In the genomic region with DNA sequence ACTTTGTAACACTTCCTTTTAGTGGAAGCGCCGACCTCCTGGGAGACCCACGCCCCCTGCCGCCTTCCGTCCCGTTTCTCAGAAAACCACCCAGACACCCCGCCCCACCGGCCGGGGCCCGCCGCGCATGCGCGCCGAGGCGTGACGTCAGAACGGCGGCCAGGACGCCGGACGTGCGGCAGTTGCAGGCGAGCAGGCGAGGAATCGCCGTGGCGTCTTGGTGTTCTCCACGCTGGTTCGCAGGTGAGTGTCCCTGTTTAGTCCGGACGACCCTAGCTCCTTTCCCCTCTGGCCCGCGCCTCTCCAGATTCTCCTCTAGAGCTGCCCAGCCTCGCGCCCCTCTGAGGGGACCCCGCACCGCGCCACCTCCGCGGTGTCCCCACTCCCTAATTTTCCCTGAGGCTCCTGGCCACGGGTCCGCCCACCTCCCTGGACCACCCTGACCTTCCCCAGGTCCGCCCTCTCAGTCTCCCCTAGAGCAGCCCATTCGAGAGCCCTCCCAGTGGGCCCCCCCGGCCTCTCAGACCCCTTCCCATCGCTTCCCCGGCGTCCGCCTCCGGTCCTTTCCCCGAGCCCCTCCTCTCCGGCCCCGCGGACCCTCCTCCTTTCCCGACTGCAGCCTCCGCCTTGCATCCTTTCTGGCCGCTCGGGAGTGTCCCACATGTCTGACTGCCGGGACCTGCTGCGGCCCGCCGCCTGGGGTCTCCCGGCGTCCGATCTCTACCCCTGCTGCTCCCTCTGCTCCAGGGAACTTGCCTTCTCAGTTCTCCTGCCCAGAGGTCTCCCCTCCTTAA, we compare ENCODE assay signal across 1 cellular context.
TF ChIP-seq lines count a peak whose summit lies in the region.

A gene with protein sequence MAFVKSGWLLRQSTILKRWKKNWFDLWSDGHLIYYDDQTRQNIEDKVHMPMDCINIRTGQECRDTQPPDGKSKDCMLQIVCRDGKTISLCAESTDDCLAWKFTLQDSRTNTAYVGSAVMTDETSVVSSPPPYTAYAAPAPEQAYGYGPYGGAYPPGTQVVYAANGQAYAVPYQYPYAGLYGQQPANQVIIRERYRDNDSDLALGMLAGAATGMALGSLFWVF (plus strand): TSS at position 181 of the 794 bp plus-strand sequence. CDS start 15,606 bp downstream, outside the sequence.

TF ChIP-seq in HepG2, 621 proteins besides CTCF, POLR2A, EP300 and RAD21 (continued from another document and continues in another):
- TF ChIP-seq ZNF564 (CRISPR knock-in tag; IDR thresholded peaks at IDR 0.05) (0 out of 2 replicates have a peak, but pooled peaks have one; percentile 29), NFKBIZ (CRISPR knock-in tag; IDR thresholded peaks at IDR 0.05) (peak; percentile 63; the same call in 1 of the 2 replicates), ZNF292 (CRISPR knock-in tag; IDR thresholded peaks at IDR 0.05; ENCODE audit: borderline replicate concordance, low read depth) (0 out of 2 replicates have a peak, but pooled peaks have one; percentile 11), HES4 (CRISPR knock-in tag; IDR thresholded peaks at IDR 0.05; ENCODE audit: borderline replicate concordance) (no peak), NFYC (CRISPR knock-in tag; IDR thresholded peaks at IDR 0.05) (no peak), ZNF781 (CRISPR knock-in tag; IDR thresholded peaks at IDR 0.05; ENCODE audit: borderline replicate concordance, not compliant biosample characterization) (no peak), ZNF891 (CRISPR knock-in tag; IDR thresholded peaks at IDR 0.05) (no peak), YEATS4 (CRISPR knock-in tag; IDR thresholded peaks at IDR 0.05; ENCODE audit: borderline replicate concordance) (peak; percentile 41; the same call in 1 of the 2 replicates), CBX5 (CRISPR knock-in tag; IDR thresholded peaks at IDR 0.05; ENCODE audit: borderline replicate concordance) (peak; percentile 32; the same call in 1 of the 2 replicates), PHF21A (CRISPR knock-in tag; IDR thresholded peaks at IDR 0.05) (no peak), ZNF839 (CRISPR knock-in tag; IDR thresholded peaks at IDR 0.05; ENCODE audit: borderline replicate concordance) (no peak), FOXA3 (CRISPR knock-in tag; IDR thresholded peaks at IDR 0.05) (peak; percentile 46), HMG20B (CRISPR knock-in tag; conservative IDR thresholded peaks at IDR 0.05) (no peak), ESRRA (CRISPR knock-in tag; IDR thresholded peaks at IDR 0.05; ENCODE audit: low read depth) (no peak), SPEN (CRISPR knock-in tag; IDR thresholded peaks at IDR 0.05; ENCODE audit: low read depth) (peak; percentile 81; the same call in 1 of the 2 replicates), PCBP1 (IDR thresholded peaks at IDR 0.05; ENCODE audit: borderline replicate concordance, low read depth, low read length) (0 out of 2 replicates have a peak, but pooled peaks have one; percentile 57), ZNF343 (CRISPR knock-in tag; IDR thresholded peaks at IDR 0.05) (peak; percentile 77; the same call in 1 of the 2 replicates), ZNF350 (CRISPR knock-in tag; IDR thresholded peaks at IDR 0.05; ENCODE audit: borderline replicate concordance, low read depth) (no peak), RNF2 (conservative IDR thresholded peaks at IDR 0.05; ENCODE audit: low read depth) (no peak), MEIS2 (CRISPR knock-in tag; IDR thresholded peaks at IDR 0.05) (peak; percentile 78), RFX5 (IDR thresholded peaks at IDR 0.05; ENCODE audit: low read depth, low read length) (peak; percentile 65; the same call in 1 of the 2 replicates), GATAD2A (CRISPR knock-in tag; IDR thresholded peaks at IDR 0.05) (no peak; the same call in 1 of the 2 replicates), CENPX (CRISPR knock-in tag; IDR thresholded peaks at IDR 0.05) (no peak), ZNF782 (CRISPR knock-in tag; IDR thresholded peaks at IDR 0.05; ENCODE audit: borderline replicate concordance) (peak; percentile 84; the same call in 1 of the 2 replicates)
- TF ChIP-seq, protein P1, sequence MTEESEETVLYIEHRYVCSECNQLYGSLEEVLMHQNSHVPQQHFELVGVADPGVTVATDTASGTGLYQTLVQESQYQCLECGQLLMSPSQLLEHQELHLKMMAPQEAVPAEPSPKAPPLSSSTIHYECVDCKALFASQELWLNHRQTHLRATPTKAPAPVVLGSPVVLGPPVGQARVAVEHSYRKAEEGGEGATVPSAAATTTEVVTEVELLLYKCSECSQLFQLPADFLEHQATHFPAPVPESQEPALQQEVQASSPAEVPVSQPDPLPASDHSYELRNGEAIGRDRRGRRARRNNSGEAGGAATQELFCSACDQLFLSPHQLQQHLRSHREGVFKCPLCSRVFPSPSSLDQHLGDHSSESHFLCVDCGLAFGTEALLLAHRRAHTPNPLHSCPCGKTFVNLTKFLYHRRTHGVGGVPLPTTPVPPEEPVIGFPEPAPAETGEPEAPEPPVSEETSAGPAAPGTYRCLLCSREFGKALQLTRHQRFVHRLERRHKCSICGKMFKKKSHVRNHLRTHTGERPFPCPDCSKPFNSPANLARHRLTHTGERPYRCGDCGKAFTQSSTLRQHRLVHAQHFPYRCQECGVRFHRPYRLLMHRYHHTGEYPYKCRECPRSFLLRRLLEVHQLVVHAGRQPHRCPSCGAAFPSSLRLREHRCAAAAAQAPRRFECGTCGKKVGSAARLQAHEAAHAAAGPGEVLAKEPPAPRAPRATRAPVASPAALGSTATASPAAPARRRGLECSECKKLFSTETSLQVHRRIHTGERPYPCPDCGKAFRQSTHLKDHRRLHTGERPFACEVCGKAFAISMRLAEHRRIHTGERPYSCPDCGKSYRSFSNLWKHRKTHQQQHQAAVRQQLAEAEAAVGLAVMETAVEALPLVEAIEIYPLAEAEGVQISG (CRISPR knock-in tag; IDR thresholded peaks at IDR 0.05): no peak
- TF ChIP-seq, protein P2, sequence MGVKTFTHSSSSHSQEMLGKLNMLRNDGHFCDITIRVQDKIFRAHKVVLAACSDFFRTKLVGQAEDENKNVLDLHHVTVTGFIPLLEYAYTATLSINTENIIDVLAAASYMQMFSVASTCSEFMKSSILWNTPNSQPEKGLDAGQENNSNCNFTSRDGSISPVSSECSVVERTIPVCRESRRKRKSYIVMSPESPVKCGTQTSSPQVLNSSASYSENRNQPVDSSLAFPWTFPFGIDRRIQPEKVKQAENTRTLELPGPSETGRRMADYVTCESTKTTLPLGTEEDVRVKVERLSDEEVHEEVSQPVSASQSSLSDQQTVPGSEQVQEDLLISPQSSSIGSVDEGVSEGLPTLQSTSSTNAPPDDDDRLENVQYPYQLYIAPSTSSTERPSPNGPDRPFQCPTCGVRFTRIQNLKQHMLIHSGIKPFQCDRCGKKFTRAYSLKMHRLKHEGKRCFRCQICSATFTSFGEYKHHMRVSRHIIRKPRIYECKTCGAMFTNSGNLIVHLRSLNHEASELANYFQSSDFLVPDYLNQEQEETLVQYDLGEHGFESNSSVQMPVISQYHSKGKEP (CRISPR knock-in tag; IDR thresholded peaks at IDR 0.05): 0 out of 2 replicates have a peak, but pooled peaks have one; percentile 8
- TF ChIP-seq, protein P3, sequence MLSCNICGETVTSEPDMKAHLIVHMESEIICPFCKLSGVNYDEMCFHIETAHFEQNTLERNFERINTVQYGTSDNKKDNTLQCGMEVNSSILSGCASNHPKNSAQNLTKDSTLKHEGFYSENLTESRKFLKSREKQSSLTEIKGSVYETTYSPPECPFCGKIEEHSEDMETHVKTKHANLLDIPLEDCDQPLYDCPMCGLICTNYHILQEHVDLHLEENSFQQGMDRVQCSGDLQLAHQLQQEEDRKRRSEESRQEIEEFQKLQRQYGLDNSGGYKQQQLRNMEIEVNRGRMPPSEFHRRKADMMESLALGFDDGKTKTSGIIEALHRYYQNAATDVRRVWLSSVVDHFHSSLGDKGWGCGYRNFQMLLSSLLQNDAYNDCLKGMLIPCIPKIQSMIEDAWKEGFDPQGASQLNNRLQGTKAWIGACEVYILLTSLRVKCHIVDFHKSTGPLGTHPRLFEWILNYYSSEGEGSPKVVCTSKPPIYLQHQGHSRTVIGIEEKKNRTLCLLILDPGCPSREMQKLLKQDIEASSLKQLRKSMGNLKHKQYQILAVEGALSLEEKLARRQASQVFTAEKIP (CRISPR knock-in tag; IDR thresholded peaks at IDR 0.05; ENCODE audit: borderline replicate concordance): no peak
- TF ChIP-seq, protein P4, sequence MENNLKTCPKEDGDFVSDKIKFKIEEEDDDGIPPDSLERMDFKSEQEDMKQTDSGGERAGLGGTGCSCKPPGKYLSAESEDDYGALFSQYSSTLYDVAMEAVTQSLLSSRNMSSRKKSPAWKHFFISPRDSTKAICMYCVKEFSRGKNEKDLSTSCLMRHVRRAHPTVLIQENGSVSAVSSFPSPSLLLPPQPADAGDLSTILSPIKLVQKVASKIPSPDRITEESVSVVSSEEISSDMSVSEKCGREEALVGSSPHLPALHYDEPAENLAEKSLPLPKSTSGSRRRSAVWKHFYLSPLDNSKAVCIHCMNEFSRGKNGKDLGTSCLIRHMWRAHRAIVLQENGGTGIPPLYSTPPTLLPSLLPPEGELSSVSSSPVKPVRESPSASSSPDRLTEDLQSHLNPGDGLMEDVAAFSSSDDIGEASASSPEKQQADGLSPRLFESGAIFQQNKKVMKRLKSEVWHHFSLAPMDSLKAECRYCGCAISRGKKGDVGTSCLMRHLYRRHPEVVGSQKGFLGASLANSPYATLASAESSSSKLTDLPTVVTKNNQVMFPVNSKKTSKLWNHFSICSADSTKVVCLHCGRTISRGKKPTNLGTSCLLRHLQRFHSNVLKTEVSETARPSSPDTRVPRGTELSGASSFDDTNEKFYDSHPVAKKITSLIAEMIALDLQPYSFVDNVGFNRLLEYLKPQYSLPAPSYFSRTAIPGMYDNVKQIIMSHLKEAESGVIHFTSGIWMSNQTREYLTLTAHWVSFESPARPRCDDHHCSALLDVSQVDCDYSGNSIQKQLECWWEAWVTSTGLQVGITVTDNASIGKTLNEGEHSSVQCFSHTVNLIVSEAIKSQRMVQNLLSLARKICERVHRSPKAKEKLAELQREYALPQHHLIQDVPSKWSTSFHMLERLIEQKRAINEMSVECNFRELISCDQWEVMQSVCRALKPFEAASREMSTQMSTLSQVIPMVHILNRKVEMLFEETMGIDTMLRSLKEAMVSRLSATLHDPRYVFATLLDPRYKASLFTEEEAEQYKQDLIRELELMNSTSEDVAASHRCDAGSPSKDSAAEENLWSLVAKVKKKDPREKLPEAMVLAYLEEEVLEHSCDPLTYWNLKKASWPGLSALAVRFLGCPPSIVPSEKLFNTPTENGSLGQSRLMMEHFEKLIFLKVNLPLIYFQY (CRISPR knock-in tag; IDR thresholded peaks at IDR 0.05; ENCODE audit: borderline replicate concordance): no peak
- TF ChIP-seq, protein P5, sequence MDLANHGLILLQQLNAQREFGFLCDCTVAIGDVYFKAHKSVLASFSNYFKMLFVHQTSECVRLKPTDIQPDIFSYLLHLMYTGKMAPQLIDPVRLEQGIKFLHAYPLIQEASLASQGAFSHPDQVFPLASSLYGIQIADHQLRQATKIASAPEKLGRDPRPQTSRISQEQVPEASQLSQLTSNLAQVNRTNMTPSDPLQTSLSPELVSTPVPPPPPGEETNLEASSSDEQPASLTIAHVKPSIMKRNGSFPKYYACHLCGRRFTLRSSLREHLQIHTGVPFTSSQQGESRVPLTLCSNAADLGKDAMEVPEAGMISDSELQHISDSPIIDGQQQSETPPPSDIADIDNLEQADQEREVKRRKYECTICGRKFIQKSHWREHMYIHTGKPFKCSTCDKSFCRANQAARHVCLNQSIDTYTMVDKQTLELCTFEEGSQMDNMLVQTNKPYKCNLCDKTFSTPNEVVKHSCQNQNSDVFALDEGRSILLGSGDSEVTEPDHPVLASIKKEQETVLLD (CRISPR knock-in tag; IDR thresholded peaks at IDR 0.05; ENCODE audit: low read depth): 0 out of 2 replicates have a peak, but pooled peaks have one; percentile 5
- TF ChIP-seq, protein P6, sequence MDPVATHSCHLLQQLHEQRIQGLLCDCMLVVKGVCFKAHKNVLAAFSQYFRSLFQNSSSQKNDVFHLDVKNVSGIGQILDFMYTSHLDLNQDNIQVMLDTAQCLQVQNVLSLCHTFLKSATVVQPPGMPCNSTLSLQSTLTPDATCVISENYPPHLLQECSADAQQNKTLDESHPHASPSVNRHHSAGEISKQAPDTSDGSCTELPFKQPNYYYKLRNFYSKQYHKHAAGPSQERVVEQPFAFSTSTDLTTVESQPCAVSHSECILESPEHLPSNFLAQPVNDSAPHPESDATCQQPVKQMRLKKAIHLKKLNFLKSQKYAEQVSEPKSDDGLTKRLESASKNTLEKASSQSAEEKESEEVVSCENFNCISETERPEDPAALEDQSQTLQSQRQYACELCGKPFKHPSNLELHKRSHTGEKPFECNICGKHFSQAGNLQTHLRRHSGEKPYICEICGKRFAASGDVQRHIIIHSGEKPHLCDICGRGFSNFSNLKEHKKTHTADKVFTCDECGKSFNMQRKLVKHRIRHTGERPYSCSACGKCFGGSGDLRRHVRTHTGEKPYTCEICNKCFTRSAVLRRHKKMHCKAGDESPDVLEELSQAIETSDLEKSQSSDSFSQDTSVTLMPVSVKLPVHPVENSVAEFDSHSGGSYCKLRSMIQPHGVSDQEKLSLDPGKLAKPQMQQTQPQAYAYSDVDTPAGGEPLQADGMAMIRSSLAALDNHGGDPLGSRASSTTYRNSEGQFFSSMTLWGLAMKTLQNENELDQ (CRISPR knock-in tag; IDR thresholded peaks at IDR 0.05; ENCODE audit: borderline replicate concordance): no peak
- TF ChIP-seq, protein P7, sequence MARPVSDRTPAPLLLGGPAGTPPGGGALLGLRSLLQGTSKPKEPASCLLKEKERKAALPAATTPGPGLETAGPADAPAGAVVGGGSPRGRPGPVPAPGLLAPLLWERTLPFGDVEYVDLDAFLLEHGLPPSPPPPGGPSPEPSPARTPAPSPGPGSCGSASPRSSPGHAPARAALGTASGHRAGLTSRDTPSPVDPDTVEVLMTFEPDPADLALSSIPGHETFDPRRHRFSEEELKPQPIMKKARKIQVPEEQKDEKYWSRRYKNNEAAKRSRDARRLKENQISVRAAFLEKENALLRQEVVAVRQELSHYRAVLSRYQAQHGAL (CRISPR knock-in tag; IDR thresholded peaks at IDR 0.05; ENCODE audit: not compliant biosample characterization): no peak
